In genomic region chr1:15885701-15886612, GRCh38 we compare ENCODE assay signal across 8 cellular contexts. TPM values are rescaled to one million over a fixed set of nuclear protein-coding genes. Genes with fewer than 3 reads are reported as not detected.
A peak's percentile ranks its signal among the peaks of the same experiment; 100 is the strongest.
DNase-seq lines count a peak whose midpoint lies in the region; ATAC-seq and TF ChIP-seq lines count a peak whose summit lies in the region.

No MANE protein-coding gene starts in this region.

- H3K4me3 Mint-ChIP-seq in activated naive CD8-positive, alpha-beta T cell treated with anti-CD3 and anti-CD28 coated beads, Interleukin-2, amount 10 ng/mL, durations not matched to agents 7 days and 5 days = peak overlapping the region; percentile 16
- peak overlapping the region; percentile 71 for H3K4me3 Mint-ChIP-seq in nephron progenitor cell

- DNase-seq in GM03348 (ENCODE audit: low spot score) (peak; percentile 95), HPDE6-E6E7 (ENCODE audit: extremely low spot score) (peak; percentile 79), NCI-H774 (lab: John Stamatoyannopoulos, UW) (peak; percentile 56), globus pallidus (ENCODE audit: low spot score) (peak; percentile 96), nephron progenitor cell (peak; percentile 86), transverse colon (peak; percentile 97)
- peak; percentile 35 for DNase-seq in activated naive CD8-positive, alpha-beta T cell treated with anti-CD3 and anti-CD28 coated beads, Interleukin-2, amount 10 ng/mL, durations not matched to agents 7 days and 5 days

- peaks cover 34% of the 10 kb centered on the region for H3K4me1 Mint-ChIP-seq in activated naive CD8-positive, alpha-beta T cell treated with anti-CD3 and anti-CD28 coated beads, Interleukin-2, amount 10 ng/mL, durations not matched to agents 7 days and 5 days
- H3K4me1 Mint-ChIP-seq in nephron progenitor cell = peaks cover 42% of the 10 kb centered on the region

- H3K9me3 Mint-ChIP-seq in activated naive CD8-positive, alpha-beta T cell treated with anti-CD3 and anti-CD28 coated beads, Interleukin-2, amount 10 ng/mL, durations not matched to agents 7 days and 5 days = no peaks in the 10 kb centered on the region
- no peaks in the 10 kb centered on the region for H3K9me3 Mint-ChIP-seq in nephron progenitor cell

- no peaks in the 10 kb centered on the region for H3K27me3 Mint-ChIP-seq in activated naive CD8-positive, alpha-beta T cell treated with anti-CD3 and anti-CD28 coated beads, Interleukin-2, amount 10 ng/mL, durations not matched to agents 7 days and 5 days
- H3K27me3 Mint-ChIP-seq in nephron progenitor cell (ENCODE audit: low read depth, poor library complexity) = peaks cover 3% of the 10 kb centered on the region

- H3K36me3 Mint-ChIP-seq in activated naive CD8-positive, alpha-beta T cell treated with anti-CD3 and anti-CD28 coated beads, Interleukin-2, amount 10 ng/mL, durations not matched to agents 7 days and 5 days = peaks cover 24% of the 10 kb centered on the region
- peaks cover 28% of the 10 kb centered on the region for H3K36me3 Mint-ChIP-seq in nephron progenitor cell (ENCODE audit: low read depth)

- H3K27ac Mint-ChIP-seq in activated naive CD8-positive, alpha-beta T cell treated with anti-CD3 and anti-CD28 coated beads, Interleukin-2, amount 10 ng/mL, durations not matched to agents 7 days and 5 days = no peak overlapping the region
- H3K27ac Mint-ChIP-seq in nephron progenitor cell = peak overlapping the region; percentile 98

- TF ChIP-seq POLR2A in transverse colon (IDR thresholded peaks at IDR 0.05) = no peak

- H3K36me3 ChIP-seq in transverse colon = no peaks in the 10 kb centered on the region

- TF ChIP-seq CTCF in nephron progenitor cell (IDR thresholded peaks at IDR 0.05) = no peak
- TF ChIP-seq CTCF in transverse colon (IDR thresholded peaks at IDR 0.05) = peak in 1 of 5 experiments; percentile 9

- peaks cover 13 to 47% (median 31%) of the 10 kb centered on the region in 4 donors for H3K4me1 ChIP-seq in transverse colon

- H3K4me3 ChIP-seq in transverse colon = peak overlapping the region; percentile 16 to 44 (median 26)

- WGBS in transverse colon (ENCODE audit: low coverage in 1 of 2), 2 donors = 6 to 7% methylated on average over 2 to 14 of the region's 14 CpGs

- peak; percentile 50 for TF ChIP-seq EP300 in transverse colon (IDR thresholded peaks at IDR 0.05; ENCODE audit: low read depth)

- no peaks in the 10 kb centered on the region for H3K27me3 ChIP-seq in transverse colon

- no peaks in the 10 kb centered on the region for H3K9me3 ChIP-seq in transverse colon

- POLR2A ChIA-PET in activated naive CD8-positive, alpha-beta T cell treated with anti-CD3 and anti-CD28 coated beads, Interleukin-2, amount 10 ng/mL, durations not matched to agents 7 days and 5 days (lab: Charles Lee) = interaction anchor here (0.8 kb wide), 1 partner anchor 38 kb away, joined by 3 read pairs; the partner anchor contains the start of gene SPEN

- no peak for ATAC-seq in activated naive CD8-positive, alpha-beta T cell treated with anti-CD3 and anti-CD28 coated beads, Interleukin-2, amount 10 ng/mL, durations not matched to agents 7 days and 5 days (ENCODE audit: low read depth)
- ATAC-seq in HG02678 (IDR thresholded peaks at IDR 0.05; ENCODE audit: unreplicated experiment) = no peak

- intact Hi-C loops in transverse colon (cut with DNase I; ENCODE audit: low total_unique reads) = loop anchor here (10.0 kb wide), 1 partner anchor 59 kb away; no protein-coding TSS in a partner anchor

- H3K27ac ChIP-seq in transverse colon = peak overlapping the region; percentile 88 to 94 (median 88)

- in situ Hi-C loops in transverse colon (cut with MboI; ENCODE audit: low pct_ligation_motif_present in 1 of 4, low pct_unique_long_range_greater_than_20kb in 1 of 4, low sequenced_read_pairs in 3 of 4) = no loop called here

RNA-seq across cellular contexts. Expression of gene SPEN, which starts 38.5 kb away (rescaled TPM):
- 10 to 100 TPM; 68.8 to 69.8 TPM for total RNA-seq in activated naive CD8-positive, alpha-beta T cell treated with anti-CD3 and anti-CD28 coated beads, Interleukin-2, amount 10 ng/mL, durations not matched to agents 7 days and 5 days
- total RNA-seq in transverse colon = 10 to 100 TPM; 28.4 to 81.9 (median 42.6) TPM

Comparison
In these comparisons a context has a peak if more than half of its experiments do, and no peak if none do; other contexts are left out.
1. DNase-seq: peak in every context shown above with its lines; median percentile 97 in transverse colon; 96 in globus pallidus; 95 in GM03348; 86 in nephron progenitor cell; 79 in HPDE6-E6E7; 56 in NCI-H774; 35 in activated naive CD8-positive, alpha-beta T cell treated with anti-CD3 and anti-CD28 coated beads, Interleukin-2, amount 10 ng/mL, durations not matched to agents 7 days and 5 days.